In genomic region chr7:79182283-79182682, GRCh38 we compare ENCODE assay signal across 1 cellular context.
TF ChIP-seq lines count a peak whose summit lies in the region.

No MANE protein-coding gene starts in this region.

TF ChIP-seq in IMR-90, 13 proteins besides CTCF, POLR2A, EP300 and RAD21 (continued from another document):
- TF ChIP-seq MAZ (IDR thresholded peaks at IDR 0.05; ENCODE audit: borderline replicate concordance, low read depth, low read length): no peak
- no peak for TF ChIP-seq SMC3 (IDR thresholded peaks at IDR 0.05; ENCODE audit: low read depth, low read length)
- no peak for TF ChIP-seq CEBPB (IDR thresholded peaks at IDR 0.05; ENCODE audit: low read depth, low read length)
- no peak for TF ChIP-seq BHLHE40 (IDR thresholded peaks at IDR 0.05; ENCODE audit: low read depth, low read length)
- TF ChIP-seq, protein P1, sequence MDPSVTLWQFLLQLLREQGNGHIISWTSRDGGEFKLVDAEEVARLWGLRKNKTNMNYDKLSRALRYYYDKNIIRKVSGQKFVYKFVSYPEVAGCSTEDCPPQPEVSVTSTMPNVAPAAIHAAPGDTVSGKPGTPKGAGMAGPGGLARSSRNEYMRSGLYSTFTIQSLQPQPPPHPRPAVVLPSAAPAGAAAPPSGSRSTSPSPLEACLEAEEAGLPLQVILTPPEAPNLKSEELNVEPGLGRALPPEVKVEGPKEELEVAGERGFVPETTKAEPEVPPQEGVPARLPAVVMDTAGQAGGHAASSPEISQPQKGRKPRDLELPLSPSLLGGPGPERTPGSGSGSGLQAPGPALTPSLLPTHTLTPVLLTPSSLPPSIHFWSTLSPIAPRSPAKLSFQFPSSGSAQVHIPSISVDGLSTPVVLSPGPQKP (IDR thresholded peaks at IDR 0.05; ENCODE audit: borderline replicate concordance, low read depth, low read length): no peak
